In genomic region chr18:68638613-68639012, GRCh38 we compare ENCODE assay signal across 1 cellular context.
TF ChIP-seq lines count a peak whose summit lies in the region.

No MANE protein-coding gene starts in this region.

TF ChIP-seq in GM23338, 12 proteins besides CTCF, POLR2A, EP300 and RAD21 (continued from another document):
- no peak for TF ChIP-seq ZNF462 (CRISPR knock-in tag; IDR thresholded peaks at IDR 0.05)
